ENCODE assay signal across 1 cellular context in genomic region chr1:86502721-86503430, GRCh38.
TF ChIP-seq lines count a peak whose summit lies in the region.

No MANE protein-coding gene starts in this region.

TF ChIP-seq in H1, 55 proteins besides CTCF, POLR2A, EP300 and RAD21 (continued from another document):
- TF ChIP-seq SUZ12 (IDR thresholded peaks at IDR 0.05; ENCODE audit: low read length) (no peak), SP1 (IDR thresholded peaks at IDR 0.05; ENCODE audit: low read depth, low read length) (0 out of 2 replicates have a peak, but pooled peaks have one; percentile 54), SRF (IDR thresholded peaks at IDR 0.05; ENCODE audit: low read depth, low read length) (peak; percentile 91), NRF1 (IDR thresholded peaks at IDR 0.05; ENCODE audit: low read depth, low read length) (no peak), RXRA (IDR thresholded peaks at IDR 0.05; ENCODE audit: insufficient read depth, low read depth, low read length) (no peak), BACH1 (IDR thresholded peaks at IDR 0.05; ENCODE audit: low read length) (no peak), MAX (IDR thresholded peaks at IDR 0.05) (no peak), EGR1 (IDR thresholded peaks at IDR 0.05; ENCODE audit: borderline replicate concordance, low read depth, low read length) (no peak), USF2 (IDR thresholded peaks at IDR 0.05; ENCODE audit: low read length) (no peak), ATF2 (IDR thresholded peaks at IDR 0.05; ENCODE audit: low read length) (no peak), TBP (IDR thresholded peaks at IDR 0.05; ENCODE audit: low read depth, low read length) (no peak; the same call in 1 of the 2 replicates), HDAC6 (IDR thresholded peaks at IDR 0.05; ENCODE audit: low read depth, low read length) (no peak), MAFK (IDR thresholded peaks at IDR 0.05; ENCODE audit: low read depth, low read length) (no peak), CBX5 (IDR thresholded peaks at IDR 0.05; ENCODE audit: low read depth, low read length) (no peak), RFX5 (IDR thresholded peaks at IDR 0.05; ENCODE audit: borderline replicate concordance, low read depth, low read length) (no peak), RBBP5 (IDR thresholded peaks at IDR 0.05; ENCODE audit: borderline replicate concordance, low read depth, low read length) (peak; percentile 49; the same call in 1 of the 2 replicates), PHF8 (conservative IDR thresholded peaks at IDR 0.05; ENCODE audit: low read depth, low read length) (no peak), CTBP2 (IDR thresholded peaks at IDR 0.05; ENCODE audit: borderline replicate concordance, insufficient read depth, insufficient read length, low read length) (no peak), E2F6 (IDR thresholded peaks at IDR 0.05) (no peak), NANOG (IDR thresholded peaks at IDR 0.05; ENCODE audit: insufficient read depth, low read depth, low read length, poor library complexity, severe bottlenecking) (no peak), TAF1 (IDR thresholded peaks at IDR 0.05; ENCODE audit: low read depth, low read length) (no peak; the same call in 1 of the 2 replicates), TCF12 (IDR thresholded peaks at IDR 0.05; ENCODE audit: low read depth, low read length) (0 out of 2 replicates have a peak, but pooled peaks have one; percentile 11), POLR2AphosphoS5 (IDR thresholded peaks at IDR 0.05; ENCODE audit: low read depth, low read length) (peak; percentile 52), CHD7 (IDR thresholded peaks at IDR 0.05; ENCODE audit: insufficient replicate concordance, low read length) (no peak), ASH2L (IDR thresholded peaks at IDR 0.05; ENCODE audit: low read length) (no peak), TEAD4 (IDR thresholded peaks at IDR 0.05; ENCODE audit: low read depth, low read length) (0 out of 2 replicates have a peak, but pooled peaks have one; percentile 46), SP2 (IDR thresholded peaks at IDR 0.05; ENCODE audit: low read length) (no peak), YY1 (IDR thresholded peaks at IDR 0.05; ENCODE audit: low read depth, low read length) (no peak), HDAC2 (IDR thresholded peaks at IDR 0.05; ENCODE audit: borderline replicate concordance in 1 of 2, low read depth in 2 of 2, low read length in 2 of 2) (no peak), BCL11A (IDR thresholded peaks at IDR 0.05; ENCODE audit: low read depth in 2 of 2, low read length in 2 of 2) (no peak), CREB1 (IDR thresholded peaks at IDR 0.05) (no peak), POU5F1 (IDR thresholded peaks at IDR 0.05; ENCODE audit: low read depth, low read length) (no peak), JUN (IDR thresholded peaks at IDR 0.05; ENCODE audit: low read depth, low read length) (peak; percentile 85; the same call in 1 of the 2 replicates), JUND (IDR thresholded peaks at IDR 0.05; ENCODE audit: low read length) (peak; percentile 92), ATF3 (IDR thresholded peaks at IDR 0.05; ENCODE audit: insufficient read depth, low read depth, low read length) (no peak), SP4 (IDR thresholded peaks at IDR 0.05; ENCODE audit: low read length) (no peak), SIRT6 (IDR thresholded peaks at IDR 0.05; ENCODE audit: low read length) (no peak), GTF2F1 (IDR thresholded peaks at IDR 0.05; ENCODE audit: borderline replicate concordance, low read depth, low read length) (no peak), TAF7 (optimal IDR thresholded peaks at IDR 0.05; ENCODE audit: borderline replicate concordance, low read depth, low read length) (no peak), KDM4A (IDR thresholded peaks at IDR 0.05; ENCODE audit: low read depth, low read length, severe bottlenecking) (no peak), CEBPB (IDR thresholded peaks at IDR 0.05; ENCODE audit: low read depth, low read length) (no peak)
TF ChIP-seq in H1: peak in this region for 8.
